Comparison of ENCODE assay signal across 31 cellular contexts in genomic region chr2:239735829-239736357, GRCh38.
"Had no signal": no experiment of that assay in that cellular context is flagged by ENCODE, and none has a peak within 500 bp of the region (broad histone marks: within the 10 kb centered on the region; RNA-seq: fewer than 3 reads in every experiment).

No MANE protein-coding gene starts in this region.

- H3K27ac Mint-ChIP-seq: activated CD4-positive, alpha-beta memory T cell treated with anti-CD3 and anti-CD28 coated beads for 36 hours; activated CD4-positive, alpha-beta T cell treated with anti-CD3 and anti-CD28 coated beads, Interleukin-2, amount 10 ng/mL, durations not matched to agents 24 days and 14 days; activated naive CD4-positive, alpha-beta T cell treated with anti-CD3 and anti-CD28 coated beads for 36 hours; activated naive CD8-positive, alpha-beta T cell treated with anti-CD3 and anti-CD28 coated beads, Interleukin-2, amount 10 ng/mL, durations not matched to agents 7 days and 5 days; activated T-helper 1 cell treated with anti-CD3 and anti-CD28 coated beads, Interleukin-12 subunit alpha, Interleukin-12 subunit beta, Interleukin-2, Interleukin-4 antibody, amounts not matched to agents 30 ng/mL and 10 ng/mL and 1 ng/mL, durations not matched to agents 14 hours and 24 hours and 36 hours; mesothelial cell of epicardium; naive B cell; nephron progenitor cell; T-helper 17 cell had no signal

- DNase-seq: activated CD4-positive, alpha-beta memory T cell treated with anti-CD3 and anti-CD28 coated beads for 36 hours; activated CD4-positive, alpha-beta T cell treated with anti-CD3 and anti-CD28 coated beads, Interleukin-2, amount 10 ng/mL, durations not matched to agents 24 days and 14 days; activated CD4-positive, CD25-positive, alpha-beta regulatory T cell treated with anti-CD3 and anti-CD28 coated beads, Interleukin-2, amount 50 U/mL, for 72 hours; activated CD8-positive, alpha-beta memory T cell treated with anti-CD3 and anti-CD28 coated beads, Interleukin-2, amount 50 U/mL, for 4 hours; activated effector memory CD4-positive, alpha-beta T cell treated with anti-CD3 and anti-CD28 coated beads, Interleukin-2, amount 50 U/mL, for 16 hours; activated naive CD4-positive, alpha-beta T cell treated with anti-CD3 and anti-CD28 coated beads for 36 hours; activated naive CD8-positive, alpha-beta T cell treated with anti-CD3 and anti-CD28 coated beads, Interleukin-2, amount 10 ng/mL, durations not matched to agents 7 days and 5 days; activated T-cell treated with anti-CD3 and anti-CD28 coated beads, Interleukin-2, amount 50 U/mL, for 1 hour; colonic mucosa; effector CD8-positive, alpha-beta T cell; esophagus squamous epithelium; foreskin melanocyte; left ventricle myocardium inferior; naive B cell; stimulated activated CD4-positive, alpha-beta T cell treated with anti-CD3 and anti-CD28 coated beads, Interleukin-15, amount 100 ng/mL, for 24 hours; stimulated activated CD4-positive, alpha-beta T cell treated with anti-CD3 and anti-CD28 coated beads, Interleukin-2, amount 100 ng/mL, for 24 hours; stimulated activated naive CD4-positive, alpha-beta T cell; SW 1271; T-helper 17 cell; T1000 had no signal

- H3K36me3 ChIP-seq: colonic mucosa, esophagus squamous epithelium, left ventricle myocardium inferior, pancreas, prostate gland, thoracic aorta, upper lobe of left lung had no signal

- H3K36me3 Mint-ChIP-seq: activated CD4-positive, alpha-beta memory T cell treated with anti-CD3 and anti-CD28 coated beads for 36 hours; activated naive CD8-positive, alpha-beta T cell treated with anti-CD3 and anti-CD28 coated beads, Interleukin-2, amount 10 ng/mL, durations not matched to agents 7 days and 5 days; mesothelial cell of epicardium; naive B cell had no signal

- FAIRE-seq: endometrium, islet of Langerhans, pancreas had no signal

- H3K9me3 Mint-ChIP-seq: activated CD4-positive, alpha-beta T cell treated with anti-CD3 and anti-CD28 coated beads, Interleukin-2, amount 10 ng/mL, durations not matched to agents 24 days and 14 days; central memory CD8-positive, alpha-beta T cell; mesothelial cell of epicardium; nephron progenitor cell had no signal

- H3K4me3 ChIP-seq: colonic mucosa, esophagus squamous epithelium, left ventricle myocardium inferior, pancreas, prostate gland, thoracic aorta, upper lobe of left lung had no signal

- H3K27me3 ChIP-seq: colonic mucosa, pancreas, upper lobe of left lung had no signal

- H3K4me1 ChIP-seq: colonic mucosa, esophagus squamous epithelium, left ventricle myocardium inferior, pancreas, prostate gland, upper lobe of left lung had no signal

- H3K4me3 Mint-ChIP-seq: activated CD4-positive, alpha-beta memory T cell treated with anti-CD3 and anti-CD28 coated beads for 36 hours; activated CD4-positive, alpha-beta T cell treated with anti-CD3 and anti-CD28 coated beads, Interleukin-2, amount 10 ng/mL, durations not matched to agents 24 days and 14 days; activated naive CD4-positive, alpha-beta T cell treated with anti-CD3 and anti-CD28 coated beads for 36 hours; activated naive CD8-positive, alpha-beta T cell treated with anti-CD3 and anti-CD28 coated beads, Interleukin-2, amount 10 ng/mL, durations not matched to agents 7 days and 5 days; activated T-helper 1 cell treated with anti-CD3 and anti-CD28 coated beads, Interleukin-12 subunit alpha, Interleukin-12 subunit beta, Interleukin-2, Interleukin-4 antibody, amounts not matched to agents 30 ng/mL and 10 ng/mL and 1 ng/mL, durations not matched to agents 14 hours and 24 hours and 36 hours; central memory CD8-positive, alpha-beta T cell; mesothelial cell of epicardium; naive B cell; nephron progenitor cell; T-helper 17 cell had no signal

- H3K4me1 Mint-ChIP-seq: activated CD4-positive, alpha-beta T cell treated with anti-CD3 and anti-CD28 coated beads, Interleukin-2, amount 10 ng/mL, durations not matched to agents 24 days and 14 days; activated naive CD8-positive, alpha-beta T cell treated with anti-CD3 and anti-CD28 coated beads, Interleukin-2, amount 10 ng/mL, durations not matched to agents 7 days and 5 days; mesothelial cell of epicardium; naive B cell had no signal

- H3K27ac ChIP-seq: colonic mucosa, epithelial cell of prostate, esophagus squamous epithelium, left ventricle myocardium inferior, pancreas, prostate gland, thoracic aorta, upper lobe of left lung had no signal

- ATAC-seq: pancreas, T-helper 17 cell had no signal

- H3K9me3 ChIP-seq: colonic mucosa, esophagus squamous epithelium, left ventricle myocardium inferior, pancreas, prostate gland, thoracic aorta, upper lobe of left lung had no signal
